Comparison of ENCODE assay signal across 17 cellular contexts in genomic region chr6:122459240-122459639, GRCh38. TPM values are rescaled to one million over a fixed set of nuclear protein-coding genes. Genes with fewer than 3 reads are reported as not detected.
A peak's percentile ranks its signal among the peaks of the same experiment; 100 is the strongest.
DNase-seq lines count a peak whose midpoint lies in the region; ATAC-seq and FAIRE-seq lines count a peak whose summit lies in the region.
"Had no signal": no experiment of that assay in that cellular context is flagged by ENCODE, and none has a peak within 500 bp of the region (broad histone marks: within the 10 kb centered on the region; RNA-seq: fewer than 3 reads in every experiment).

No MANE protein-coding gene starts in this region.

- H3K4me3 Mint-ChIP-seq in stimulated activated naive CD8-positive, alpha-beta T cell treated with anti-CD3 and anti-CD28 coated beads, Interleukin-15, Interleukin-2, amounts not matched to agents 100 ng/mL and 50 ng/mL, for 24 hours = no peak overlapping the region
- no peak overlapping the region for H3K4me3 Mint-ChIP-seq in activated naive CD8-positive, alpha-beta T cell treated with anti-CD3 and anti-CD28 coated beads, Interleukin-2, amount 10 ng/mL, durations not matched to agents 7 days and 5 days

- H3K27me3 Mint-ChIP-seq in stimulated activated naive CD8-positive, alpha-beta T cell treated with anti-CD3 and anti-CD28 coated beads, Interleukin-15, Interleukin-2, amounts not matched to agents 100 ng/mL and 50 ng/mL, for 24 hours = no peaks in the 10 kb centered on the region
- no peaks in the 10 kb centered on the region for H3K27me3 Mint-ChIP-seq in activated naive CD8-positive, alpha-beta T cell treated with anti-CD3 and anti-CD28 coated beads, Interleukin-2, amount 10 ng/mL, durations not matched to agents 7 days and 5 days

- POLR2A ChIA-PET in activated naive CD8-positive, alpha-beta T cell treated with anti-CD3 and anti-CD28 coated beads, Interleukin-2, amount 10 ng/mL, durations not matched to agents 7 days and 5 days (lab: Charles Lee) = no interaction called here

- H3K9me3 Mint-ChIP-seq in stimulated activated naive CD8-positive, alpha-beta T cell treated with anti-CD3 and anti-CD28 coated beads, Interleukin-15, Interleukin-2, amounts not matched to agents 100 ng/mL and 50 ng/mL, for 24 hours = no peaks in the 10 kb centered on the region
- H3K9me3 Mint-ChIP-seq in activated naive CD8-positive, alpha-beta T cell treated with anti-CD3 and anti-CD28 coated beads, Interleukin-2, amount 10 ng/mL, durations not matched to agents 7 days and 5 days = no peaks in the 10 kb centered on the region
- H3K9me3 Mint-ChIP-seq: activated T-helper 2 cell treated with anti-CD3 and anti-CD28 coated beads, Interferon-gamma antibody, Interleukin-2, Interleukin-4, amounts not matched to agents 10 μg/mL and 5 μg/mL and 100 μg/mL, durations not matched to agents 14 hours and 24 hours and 36 hours had no signal

- H3K36me3 Mint-ChIP-seq in stimulated activated naive CD8-positive, alpha-beta T cell treated with anti-CD3 and anti-CD28 coated beads, Interleukin-15, Interleukin-2, amounts not matched to agents 100 ng/mL and 50 ng/mL, for 24 hours (ENCODE audit: low read depth) = peaks cover 52% of the 10 kb centered on the region
- peaks cover 44% of the 10 kb centered on the region for H3K36me3 Mint-ChIP-seq in activated naive CD8-positive, alpha-beta T cell treated with anti-CD3 and anti-CD28 coated beads, Interleukin-2, amount 10 ng/mL, durations not matched to agents 7 days and 5 days

- peak; percentile 27 for FAIRE-seq in islet of Langerhans (lab: Jason Lieb, UNC)

- ATAC-seq in stimulated activated naive CD8-positive, alpha-beta T cell treated with anti-CD3 and anti-CD28 coated beads, Interleukin-15, Interleukin-2, amounts not matched to agents 100 U/mL and 50 U/mL, for 24 hours = no peak
- no peak for ATAC-seq in activated naive CD8-positive, alpha-beta T cell treated with anti-CD3 and anti-CD28 coated beads, Interleukin-2, amount 10 ng/mL, durations not matched to agents 7 days and 5 days (ENCODE audit: low read depth)
- ATAC-seq in HG02884 (IDR thresholded peaks at IDR 0.05; ENCODE audit: unreplicated experiment) = no peak
- ATAC-seq: activated CD4-positive, CD25-positive, alpha-beta regulatory T cell treated with anti-CD3 and anti-CD28 coated beads, Interleukin-2, amount 50 U/mL, for 24 hours; gastroesophageal sphincter had no signal

- peaks cover 84% of the 10 kb centered on the region for H3K4me1 Mint-ChIP-seq in stimulated activated naive CD8-positive, alpha-beta T cell treated with anti-CD3 and anti-CD28 coated beads, Interleukin-15, Interleukin-2, amounts not matched to agents 100 ng/mL and 50 ng/mL, for 24 hours (ENCODE audit: low read depth)
- H3K4me1 Mint-ChIP-seq in activated naive CD8-positive, alpha-beta T cell treated with anti-CD3 and anti-CD28 coated beads, Interleukin-2, amount 10 ng/mL, durations not matched to agents 7 days and 5 days = peaks cover 39% of the 10 kb centered on the region

- peak overlapping the region; percentile 39 for H3K27ac Mint-ChIP-seq in stimulated activated naive CD8-positive, alpha-beta T cell treated with anti-CD3 and anti-CD28 coated beads, Interleukin-15, Interleukin-2, amounts not matched to agents 100 ng/mL and 50 ng/mL, for 24 hours
- H3K27ac Mint-ChIP-seq in activated naive CD8-positive, alpha-beta T cell treated with anti-CD3 and anti-CD28 coated beads, Interleukin-2, amount 10 ng/mL, durations not matched to agents 7 days and 5 days = peak overlapping the region; percentile 19
- H3K27ac Mint-ChIP-seq: activated T-helper 2 cell treated with anti-CD3 and anti-CD28 coated beads, Interferon-gamma antibody, Interleukin-2, Interleukin-4, amounts not matched to agents 10 μg/mL and 5 μg/mL and 100 μg/mL, durations not matched to agents 14 hours and 24 hours and 36 hours had no signal

- DNase-seq in stimulated activated naive CD8-positive, alpha-beta T cell treated with anti-CD3 and anti-CD28 coated beads, Interleukin-15, Interleukin-2, amounts not matched to agents 100 U/mL and 50 U/mL, for 24 hours = no peak
- no peak for DNase-seq in activated naive CD8-positive, alpha-beta T cell treated with anti-CD3 and anti-CD28 coated beads, Interleukin-2, amount 10 ng/mL, durations not matched to agents 7 days and 5 days
- no peak for DNase-seq in NCI-H774 (lab: John Stamatoyannopoulos, UW)
- DNase-seq in RKO (ENCODE audit: low spot score) = no peak
- DNase-seq in NCI-H69 (lab: John Stamatoyannopoulos, UW) = no peak
- DNase-seq: effector CD8-positive, alpha-beta T cell; midbrain; NCI-H187; NCI-H526; ovary; T-helper 1 cell had no signal

RNA-seq across cellular contexts. Expression of gene SERINC1, which starts 12.4 kb away (rescaled TPM):
- total RNA-seq in activated naive CD8-positive, alpha-beta T cell treated with anti-CD3 and anti-CD28 coated beads, Interleukin-2, amount 10 ng/mL, durations not matched to agents 7 days and 5 days = 10 to 100 TPM; 80.7 to 83.5 TPM

RNA-seq across cellular contexts. Expression of gene HSF2, which starts 59.8 kb away (rescaled TPM):
- 10 to 100 TPM; 17.9 to 20.7 TPM for total RNA-seq in activated naive CD8-positive, alpha-beta T cell treated with anti-CD3 and anti-CD28 coated beads, Interleukin-2, amount 10 ng/mL, durations not matched to agents 7 days and 5 days
